23 cellular contexts compared by ENCODE assay signal in the genomic region with DNA sequence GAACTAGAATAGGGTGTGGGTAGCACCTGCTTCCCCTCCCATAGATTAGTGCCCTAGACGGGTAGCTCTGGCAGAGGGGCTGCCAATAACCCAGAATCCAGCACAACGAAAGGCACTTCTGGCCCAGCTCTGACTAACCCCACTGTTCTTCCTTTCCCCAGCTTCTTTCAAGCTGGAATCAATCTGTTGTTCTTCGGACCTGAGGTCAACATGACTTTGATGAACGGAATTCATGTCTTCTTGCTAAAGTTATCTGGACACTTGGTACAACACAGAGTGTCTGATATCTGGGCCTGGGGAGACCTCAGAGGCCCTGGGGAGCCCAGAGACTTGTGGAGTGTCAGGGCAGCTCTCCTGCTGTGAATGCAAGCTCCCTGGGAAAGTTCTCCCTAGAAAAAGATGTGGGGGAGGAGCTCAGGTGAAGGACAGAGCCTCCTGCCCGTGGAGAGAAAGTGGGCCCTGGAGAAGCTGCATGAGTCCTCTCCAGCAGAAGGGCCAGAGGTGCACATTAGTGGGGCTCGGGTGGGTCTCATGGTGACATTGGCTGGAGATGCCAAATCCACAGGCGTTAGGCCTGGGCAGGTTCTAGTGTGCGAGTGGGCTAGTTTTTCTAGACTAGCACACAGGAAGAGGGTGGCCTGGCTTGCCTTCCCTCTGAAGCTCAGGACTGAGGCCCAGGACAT. TPM values are rescaled to one million over a fixed set of nuclear protein-coding genes. Genes with fewer than 3 reads are reported as not detected.
DNase-seq lines count a peak whose midpoint lies in the region; ATAC-seq and TF ChIP-seq lines count a peak whose summit lies in the region.
"Had no signal": no experiment of that assay in that cellular context is flagged by ENCODE, and none has a peak within 500 bp of the region (broad histone marks: within the 10 kb centered on the region; RNA-seq: fewer than 3 reads in every experiment).

No MANE protein-coding gene starts in this region.

- H3K9me3 ChIP-seq in gastrocnemius medialis (no peaks in the 10 kb centered on the region), right lobe of liver (no peaks in the 10 kb centered on the region)
- H3K9me3 ChIP-seq: BE2C had no signal

- intact Hi-C loops in gastrocnemius medialis (cut with DNase I; ENCODE audit: low total_unique reads) (loop anchor here (10.0 kb wide), 1 partner anchor 303 kb away; no protein-coding TSS in a partner anchor), right lobe of liver (cut with DNase I) (loop anchor here in 1 of 2 donors (2.0 kb wide), 1 partner anchor 123 kb away; no protein-coding TSS in a partner anchor)

- in situ Hi-C loops in gastrocnemius medialis (cut with MboI; ENCODE audit: low sequenced_read_pairs in 4 of 4): loop anchor here (5.0 to 25.0 kb wide), 5 partner anchors 93 to 330 kb away; partner anchors contain the start of genes ABCC8 (in 1 of the 4) and MYOD1 (in 1 of the 4)

- peak; percentile 55 for DNase-seq in ELR (ENCODE audit: low read depth)
- DNase-seq in amniotic epithelial cell (ENCODE audit: low read depth): peak; percentile 27
- peak; percentile 47 to 72 for DNase-seq in foreskin fibroblast
- DNase-seq in gastrocnemius medialis: peak in 1 of 2 donors; percentile 9
- DNase-seq in GM10248 (ENCODE audit: extremely low spot score): no peak
- DNase-seq in NCI-H69 (lab: John Stamatoyannopoulos, UW): no peak
- DNase-seq in right lobe of liver: no peak
- no peak for DNase-seq in mucosa of gallbladder (ENCODE audit: low spot score)
- DNase-seq: BE2C; CD4-positive, alpha-beta T cell; COR-L47; DMS79; GOT3; KG1; NCI-H1092 treated with DMSO at 0.1 percent for 48 hours; NCI-H146; NCI-H2081; NCI-H2171; NCI-H345; NCI-H524; NCI-H82 had no signal

- H3K36me3 ChIP-seq in gastrocnemius medialis (peaks cover 0 to 9% of the 10 kb centered on the region in 2 donors), right lobe of liver (no peaks in the 10 kb centered on the region)
- H3K36me3 ChIP-seq: BE2C had no signal

- H3K27ac ChIP-seq in gastrocnemius medialis (peak overlapping the region; percentile 39 to 98 (median 94)), right lobe of liver (no peak overlapping the region)
- H3K27ac ChIP-seq: A549 had no signal

- H3K4me3 ChIP-seq in foreskin fibroblast (ENCODE audit: low read depth in 1 of 2, low read length in 2 of 2) (no peak overlapping the region), gastrocnemius medialis (no peak overlapping the region), right lobe of liver (no peak overlapping the region)
- H3K4me3 ChIP-seq: A549 had no signal

- TF ChIP-seq CTCF in foreskin fibroblast (IDR thresholded peaks at IDR 0.05; ENCODE audit: low read depth, low read length) (no peak), gastrocnemius medialis (IDR thresholded peaks at IDR 0.05 in 4 of 5, conservative IDR thresholded peaks at IDR 0.05 in 1 of 5) (no peak), GM10248 (IDR thresholded peaks at IDR 0.05; ENCODE audit: control extremely low read depth, extremely low read depth, low read depth, missing control alignments) (no peak), right lobe of liver (IDR thresholded peaks at IDR 0.05) (no peak)

- CTCF ChIA-PET in GM10248 (lab: Yijun Ruan, JAX): interaction anchor here (0.7 to 14.8 kb wide), 10 partner anchors 11 to 152 kb away, joined by 3 to 220 read pairs (median 13); no protein-coding TSS in a partner anchor

- POLR2A ChIA-PET in GM10248 (lab: Yijun Ruan, JAX): no interaction called here

- TF ChIP-seq POLR2A in gastrocnemius medialis (IDR thresholded peaks at IDR 0.05) (no peak), right lobe of liver (IDR thresholded peaks at IDR 0.05) (no peak)

- H3K4me1 ChIP-seq in gastrocnemius medialis (peaks cover 34 to 53% of the 10 kb centered on the region in 2 donors), right lobe of liver (no peaks in the 10 kb centered on the region)
- H3K4me1 ChIP-seq: A549, BE2C had no signal

- H3K27me3 ChIP-seq in gastrocnemius medialis (no peaks in the 10 kb centered on the region), right lobe of liver (no peaks in the 10 kb centered on the region)
- H3K27me3 ChIP-seq: BE2C had no signal

- ATAC-seq in gastrocnemius medialis (no peak), right lobe of liver (no peak)
- ATAC-seq: A549, Panc1 had no signal

- 47% methylated on average over 4 of the region's 8 CpGs for WGBS in right lobe of liver (ENCODE audit: insufficient coverage, low coverage, low lambda C conversion rate, missing lambda C conversion rate)

RNA-seq across cellular contexts. Expression of gene KCNJ11, which starts 6.3 kb away (rescaled TPM):
- 100 to 1,000 TPM; 103 to 182 (median 147) TPM for total RNA-seq in gastrocnemius medialis
- total RNA-seq in right lobe of liver: 1 to 10 TPM in 5 of 6 experiments, under 1 TPM in 1; 0.93 to 3.7 (median 2.0) TPM
- total RNA-seq in mucosa of gallbladder: 11.9 TPM

RNA-seq across cellular contexts. Expression of gene NCR3LG1, which starts 30.6 kb away (rescaled TPM):
- total RNA-seq in gastrocnemius medialis (under 1 TPM; 0.07 to 0.95 (median 0.38) TPM), right lobe of liver (1 to 10 TPM in 3 of 6 experiments, under 1 TPM in 3; 0.15 to 3.2 (median 1.0) TPM), mucosa of gallbladder (8.2 TPM)

Comparison
In these comparisons a context has a peak if more than half of its experiments do, and no peak if none do; other contexts are left out.
1. DNase-seq: peak in ELR (single experiment), amniotic epithelial cell (single experiment) and foreskin fibroblast (2 of 2); none in GM10248 (single experiment), NCI-H69 (single experiment), right lobe of liver (0 of 3) and mucosa of gallbladder (single experiment).
2. H3K27ac ChIP-seq: peak in gastrocnemius medialis (4 of 4); none in right lobe of liver (0 of 3).